21 cellular contexts compared by ENCODE assay signal in the genomic region with DNA sequence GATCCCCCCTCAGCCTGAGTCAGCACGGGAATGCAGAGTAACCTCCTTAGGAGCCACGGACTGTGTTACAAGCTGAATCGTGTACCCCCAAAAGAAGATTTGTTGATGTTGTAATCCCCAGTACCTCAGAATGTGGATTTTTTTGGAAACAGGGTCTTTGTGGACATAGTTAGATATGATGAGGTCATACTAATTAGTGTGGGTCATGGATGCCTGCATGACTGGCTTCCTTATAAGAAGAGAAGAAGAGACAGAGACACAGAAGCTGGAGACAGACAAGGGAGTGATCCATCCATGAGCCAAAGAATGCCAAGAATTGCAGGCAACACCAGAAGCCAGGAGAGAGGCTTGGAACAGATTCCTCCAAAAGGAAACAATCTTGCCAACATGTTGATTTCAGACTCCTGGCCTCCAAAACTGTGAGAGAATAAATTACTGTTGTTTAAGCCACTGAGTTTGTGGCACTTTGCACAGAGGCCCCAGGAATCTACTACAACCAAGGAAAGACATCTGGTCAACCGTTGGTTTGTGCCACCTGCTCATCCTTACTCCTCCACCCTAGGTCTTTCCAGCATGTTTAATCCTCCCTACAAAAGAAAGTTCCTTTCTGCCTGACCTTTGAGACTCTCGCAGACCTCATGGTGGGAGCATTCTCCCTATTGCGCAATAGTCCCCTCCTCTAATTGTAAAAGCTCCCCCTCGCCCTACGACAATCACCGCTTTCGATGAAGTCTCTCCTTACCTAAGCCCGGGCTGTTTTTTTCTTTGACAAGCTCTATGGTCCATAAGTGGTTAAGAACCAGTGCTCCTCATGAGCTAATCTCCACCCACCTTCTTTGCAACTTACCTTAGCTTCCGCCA.
A peak's percentile ranks its signal among the peaks of the same experiment; 100 is the strongest.
DNase-seq lines count a peak whose midpoint lies in the region; ATAC-seq, FAIRE-seq and TF ChIP-seq lines count a peak whose summit lies in the region.
"Had no signal": no experiment of that assay in that cellular context is flagged by ENCODE, and none has a peak within 500 bp of the region (broad histone marks: within the 10 kb centered on the region; RNA-seq: fewer than 3 reads in every experiment).

No MANE protein-coding gene starts in this region.

- H2BK5ac ChIP-seq in H1 (ENCODE audit: low read depth, low read length): no peak overlapping the region

- no peaks in the 10 kb centered on the region for H3K23me2 ChIP-seq in H1 (ENCODE audit: low read depth, low read length)

- H3K4me3 ChIP-seq in A549 (no peak overlapping the region), H1 (ENCODE audit: extremely low read depth in 1 of 4, insufficient read depth in 2 of 4, low read depth in 3 of 4, low read length in 4 of 4) (no peak overlapping the region)

- no peak overlapping the region for H3K56ac ChIP-seq in H1 (replicated peaks; ENCODE audit: insufficient read length, low read depth, low read length)

- no peaks in the 10 kb centered on the region for H4K20me1 ChIP-seq in H1 (replicated peaks in 1 of 2; ENCODE audit: control insufficient read depth in 1 of 2, insufficient read depth in 2 of 2, low read length in 2 of 2)

- no peaks in the 10 kb centered on the region for H3K27me3 ChIP-seq in H1 (replicated peaks in 1 of 4; ENCODE audit: control insufficient read depth in 3 of 4, extremely low read depth in 1 of 4, insufficient read depth in 3 of 4, low read length in 3 of 4)

- CTCF ChIA-PET in A549 (lab: Yijun Ruan, JAX) (interaction anchor here (1.5 kb wide), 1 partner anchor 10 kb away, joined by 6 read pairs; no protein-coding TSS in a partner anchor), H1 (lab: Charles Lee; ENCODE audit: partially characterized antibody) (interaction anchor here (0.6 to 1.7 kb wide), 8 partner anchors 9 to 280 kb away, joined by 3 to 4 read pairs (median 4); no protein-coding TSS in a partner anchor)

- POLR2A ChIA-PET in A549 (lab: Yijun Ruan, JAX): no interaction called here
- POLR2A ChIA-PET in H1 (lab: Charles Lee; ENCODE audit: partially characterized antibody): no interaction called here

- FAIRE-seq in A549 (lab: Jason Lieb, UNC) (no peak), H54 (lab: Jason Lieb, UNC) (peak; percentile 15), H1 (lab: Jason Lieb, UNC) (no peak)
- FAIRE-seq: D721Med had no signal

- no peak overlapping the region for H4K91ac ChIP-seq in H1 (replicated peaks; ENCODE audit: insufficient read length, low read length)

- no peak overlapping the region for H2BK12ac ChIP-seq in H1 (ENCODE audit: low read depth, low read length)

- no peaks in the 10 kb centered on the region for H3K36me3 Mint-ChIP-seq in T-helper 2 cell treated with Interferon-gamma antibody and Interleukin-4, amounts not matched to agents 5 μg/mL and 100 μg/mL, for 36 hours (ENCODE audit: low read depth)
- no peaks in the 10 kb centered on the region for H3K36me3 Mint-ChIP-seq in glutamatergic neuron (ENCODE audit: unreplicated experiment)
- H3K36me3 Mint-ChIP-seq: CD14-positive monocyte had no signal

- no peak overlapping the region for H3K27ac Mint-ChIP-seq in T-helper 2 cell treated with Interferon-gamma antibody and Interleukin-4, amounts not matched to agents 5 μg/mL and 100 μg/mL, for 36 hours
- no peak overlapping the region for H3K27ac Mint-ChIP-seq in glutamatergic neuron (ENCODE audit: unreplicated experiment)
- H3K27ac Mint-ChIP-seq: B cell; CD14-positive monocyte; T-helper 1 cell treated with Interleukin-12 subunit alpha and Interleukin-12 subunit beta and Interleukin-4 antibody, amounts not matched to agents 30 μg/mL and 1 μg/mL, for 36 hours had no signal

- H3K4me1 ChIP-seq in A549 (no peaks in the 10 kb centered on the region), H1 (replicated peaks in 1 of 4; ENCODE audit: control insufficient read depth in 3 of 4, insufficient read depth in 4 of 4, low read length in 3 of 4) (peaks cover 0 to 3% (median 1%) of the 10 kb centered on the region in 4 experiments; a peak in 3 of 7 replicates)

- no peaks in the 10 kb centered on the region for H3K4me1 Mint-ChIP-seq in T-helper 2 cell treated with Interferon-gamma antibody and Interleukin-4, amounts not matched to agents 5 μg/mL and 100 μg/mL, for 36 hours (ENCODE audit: low read depth)
- H3K4me1 Mint-ChIP-seq in glutamatergic neuron (ENCODE audit: low read depth, unreplicated experiment): no peaks in the 10 kb centered on the region
- H3K4me1 Mint-ChIP-seq: B cell, CD14-positive monocyte had no signal

- H2BK15ac ChIP-seq in H1 (ENCODE audit: low read length): no peak overlapping the region

- no peak overlapping the region for H3K23ac ChIP-seq in H1 (ENCODE audit: insufficient read length)

- H3K9me3 Mint-ChIP-seq in T-helper 2 cell treated with Interferon-gamma antibody and Interleukin-4, amounts not matched to agents 5 μg/mL and 100 μg/mL, for 36 hours: no peaks in the 10 kb centered on the region
- peaks cover 3% of the 10 kb centered on the region for H3K9me3 Mint-ChIP-seq in glutamatergic neuron (ENCODE audit: unreplicated experiment)
- H3K9me3 Mint-ChIP-seq: T-helper 1 cell treated with Interleukin-12 subunit alpha and Interleukin-12 subunit beta and Interleukin-4 antibody, amounts not matched to agents 30 μg/mL and 1 μg/mL, for 36 hours had no signal

- no peak overlapping the region for H3K4me3 Mint-ChIP-seq in T-helper 2 cell treated with Interferon-gamma antibody and Interleukin-4, amounts not matched to agents 5 μg/mL and 100 μg/mL, for 36 hours
- H3K4me3 Mint-ChIP-seq in glutamatergic neuron (ENCODE audit: unreplicated experiment): no peak overlapping the region
- H3K4me3 Mint-ChIP-seq: B cell; CD14-positive monocyte; T-helper 1 cell treated with Interleukin-12 subunit alpha and Interleukin-12 subunit beta and Interleukin-4 antibody, amounts not matched to agents 30 μg/mL and 1 μg/mL, for 36 hours had no signal

- no peak overlapping the region for H2BK120ac ChIP-seq in H1 (replicated peaks; ENCODE audit: low read depth, low read length)

- H3K4me2 ChIP-seq in A549 (no peak overlapping the region), H1 (ENCODE audit: insufficient read depth in 1 of 2, low read depth in 2 of 2, low read length in 2 of 2) (no peak overlapping the region)

- no peak for TF ChIP-seq POLR2A in A549 (IDR thresholded peaks at IDR 0.05; ENCODE audit: low read length)
- no peak for TF ChIP-seq POLR2A in H54 (IDR thresholded peaks at IDR 0.05; ENCODE audit: low read depth, low read length)
- TF ChIP-seq POLR2A in H1 (IDR thresholded peaks at IDR 0.05; ENCODE audit: control extremely low read depth in 1 of 2, low read depth in 2 of 2, low read length in 2 of 2): no peak

- no peak overlapping the region for H3K14ac ChIP-seq in H1 (ENCODE audit: insufficient read length)

- H2AFZ ChIP-seq in H1 (ENCODE audit: low read length): no peak overlapping the region

- H3K27ac ChIP-seq in A549 (no peak overlapping the region), H1 (ENCODE audit: low read depth, low read length) (no peak overlapping the region)

- no peaks in the 10 kb centered on the region for H3K27me3 Mint-ChIP-seq in T-helper 2 cell treated with Interferon-gamma antibody and Interleukin-4, amounts not matched to agents 5 μg/mL and 100 μg/mL, for 36 hours (ENCODE audit: low read depth)
- H3K27me3 Mint-ChIP-seq in glutamatergic neuron (ENCODE audit: unreplicated experiment): peaks cover 2% of the 10 kb centered on the region

- WGBS in A549 (ENCODE audit: missing lambda C conversion rate): 53% methylated on average over 12 of the region's 12 CpGs
- WGBS in H1 (ENCODE audit: extremely low coverage in 1 of 2, insufficient coverage in 1 of 2, insufficient read length in 1 of 2, insufficient replicate concordance in 2 of 2, low coverage in 1 of 2, low lambda C conversion rate in 2 of 2, missing lambda C conversion rate in 1 of 2), 2 experiments: 90% methylated on average over 12 of the region's 12 CpGs; no CpG with 5 or more reads in 1 of the 2 experiments

- no peak overlapping the region for H3K9ac ChIP-seq in H1 (replicated peaks in 1 of 4; ENCODE audit: extremely low read depth in 1 of 4, low read depth in 3 of 4, low read length in 3 of 4)

- ATAC-seq in A549 (no peak), HG02763 (IDR thresholded peaks at IDR 0.05; ENCODE audit: unreplicated experiment) (no peak)

- H2BK20ac ChIP-seq in H1 (ENCODE audit: low read length): no peak overlapping the region

- H3K9me3 ChIP-seq in A549 (no peaks in the 10 kb centered on the region), H1 (ENCODE audit: insufficient read depth in 2 of 2, low read depth in 1 of 2, low read length in 1 of 2) (no peaks in the 10 kb centered on the region)

- H4K8ac ChIP-seq in H1 (ENCODE audit: extremely low read depth, insufficient read depth, low read length): no peak overlapping the region

- TF ChIP-seq RAD21 in A549 (conservative IDR thresholded peaks at IDR 0.05 in 1 of 2, IDR thresholded peaks at IDR 0.05 in 1 of 2) (no peak), H1 (IDR thresholded peaks at IDR 0.05 in 1 of 2, conservative IDR thresholded peaks at IDR 0.05 in 1 of 2; ENCODE audit: low read depth in 2 of 2, low read length in 2 of 2) (no peak)

- H3K36me3 ChIP-seq in H1 (ENCODE audit: control insufficient read depth in 2 of 4, insufficient read depth in 4 of 4, low read length in 3 of 4): no peaks in the 10 kb centered on the region

- H2AK5ac ChIP-seq in H1 (ENCODE audit: low read depth, low read length): no peak overlapping the region

- no peak overlapping the region for H3K18ac ChIP-seq in H1 (ENCODE audit: extremely low read depth, low read length)

- H3K79me1 ChIP-seq in H1 (ENCODE audit: low read depth, low read length): no peaks in the 10 kb centered on the region

- TF ChIP-seq CTCF in A549 (IDR thresholded peaks at IDR 0.05): no peak
- no peak for TF ChIP-seq CTCF in H1 (IDR thresholded peaks at IDR 0.05; ENCODE audit: control extremely low read depth in 1 of 3, insufficient read depth in 1 of 3, low read depth in 1 of 3, low read length in 3 of 3)
- no peak for TF ChIP-seq CTCF in glutamatergic neuron (IDR thresholded peaks at IDR 0.05; ENCODE audit: partially characterized antibody, unreplicated experiment)

- no peak overlapping the region for H3K4ac ChIP-seq in H1 (replicated peaks; ENCODE audit: insufficient read length, low read depth, low read length)

- no peak overlapping the region for H4K5ac ChIP-seq in H1 (ENCODE audit: insufficient read length, low read depth, low read length)

- TF ChIP-seq EP300 in A549 (IDR thresholded peaks at IDR 0.05): no peak
- no peak for TF ChIP-seq EP300 in H1 (IDR thresholded peaks at IDR 0.05; ENCODE audit: borderline replicate concordance in 1 of 2, low read depth in 2 of 2, low read length in 2 of 2)

- DNase-seq in A549 (ENCODE audit: low read depth in 1 of 2, low spot score in 1 of 2) (no peak), H54 (ENCODE audit: insufficient read length, low spot score) (no peak), NCI-H226 (peak; percentile 34), H1 (ENCODE audit: low read depth in 1 of 2, low spot score in 2 of 2) (no peak), glutamatergic neuron (no peak), H4 (ENCODE audit: low spot score) (no peak)
- no peak for DNase-seq in T-helper 2 cell treated with Interferon-gamma antibody and Interleukin-4, amounts not matched to agents 5 μg/mL and 100 μg/mL, for 36 hours (ENCODE audit: low spot score)
- DNase-seq: 8988T, DMS53, KG1, NCI-H1105, NCI-H2029 treated with DMSO at 0.1 percent for 48 hours, NCI-H2171 treated with DMSO at 0.1 percent for 48 hours, NCI-H446, NCI-H526, Right ventricle myocardium superior had no signal

- H3K79me2 ChIP-seq in H1 (ENCODE audit: control insufficient read depth in 1 of 2, insufficient read depth in 2 of 2, low read length in 2 of 2): no peaks in the 10 kb centered on the region
